ENCODE assay signal across 9 cellular contexts in genomic region chr19:12784394-12784870, GRCh38. TPM values are rescaled to one million over a fixed set of nuclear protein-coding genes. Genes with fewer than 3 reads are reported as not detected.
A peak's percentile ranks its signal among the peaks of the same experiment; 100 is the strongest.
DNase-seq lines count a peak whose midpoint lies in the region; ATAC-seq and TF ChIP-seq lines count a peak whose summit lies in the region.
"Had no signal": no experiment of that assay in that cellular context is flagged by ENCODE, and none has a peak within 500 bp of the region (broad histone marks: within the 10 kb centered on the region; RNA-seq: fewer than 3 reads in every experiment).

No MANE protein-coding gene starts in this region.

- H3K9me3 Mint-ChIP-seq in Calu3 (ENCODE audit: low read depth, unreplicated experiment) (no peaks in the 10 kb centered on the region), endodermal cell (no peaks in the 10 kb centered on the region)

- no peak overlapping the region for H3K9ac ChIP-seq in endodermal cell (ENCODE audit: extremely low read depth, low read length, poor library complexity, severe bottlenecking)

- DNase-seq in Calu3 (peak; percentile 5), OCI-M1 (lab: John Stamatoyannopoulos, UW) (peak; percentile 78), endodermal cell (no peak), psoas muscle (no peak), kidney tubule cell (ENCODE audit: low spot score) (no peak), HuH-7.5 (ENCODE audit: low spot score) (no peak), aorta (no peak)
- DNase-seq: NCI-H510A had no signal

- no peak overlapping the region for H3K4me3 ChIP-seq in endodermal cell (ENCODE audit: low read length)
- no peak overlapping the region for H3K4me3 ChIP-seq in psoas muscle
- H3K4me3 ChIP-seq in aorta (ENCODE audit: low read length in 2 of 2), result no peak overlapping the region

- H3K36me3 Mint-ChIP-seq in Calu3 (ENCODE audit: insufficient read depth, unreplicated experiment) (peaks cover 26% of the 10 kb centered on the region), endodermal cell (ENCODE audit: low read depth) (no peaks in the 10 kb centered on the region)

- 95% methylated on average over 4 to 10 of the region's 10 CpGs for WGBS in endodermal cell (ENCODE audit: insufficient coverage in 1 of 2, insufficient read length in 1 of 2), 2 experiments
- 64 to 67% (median 66%) methylated on average over 10 of the region's 10 CpGs for WGBS in psoas muscle, 3 donors
- WGBS in aorta, 2 donors, result 53 to 57% methylated on average over 10 of the region's 10 CpGs

- H3K36me3 ChIP-seq in endodermal cell (ENCODE audit: control insufficient read depth, insufficient read depth, low read length) (no peaks in the 10 kb centered on the region), psoas muscle (ENCODE audit: insufficient read depth in 1 of 2, low read depth in 1 of 2) (no peaks in the 10 kb centered on the region), aorta (ENCODE audit: control insufficient read depth in 1 of 2, insufficient read depth in 2 of 2, low read length in 1 of 2) (no peaks in the 10 kb centered on the region)

- H3K9me3 ChIP-seq in endodermal cell (ENCODE audit: control insufficient read depth, low read length), result no peaks in the 10 kb centered on the region
- no peaks in the 10 kb centered on the region for H3K9me3 ChIP-seq in psoas muscle
- H3K9me3 ChIP-seq in aorta (ENCODE audit: control insufficient read depth, low read length), result no peaks in the 10 kb centered on the region

- TF ChIP-seq CTCF in Calu3 (IDR thresholded peaks at IDR 0.05; ENCODE audit: unreplicated experiment), result no peak
- no peak for TF ChIP-seq CTCF in endodermal cell (conservative IDR thresholded peaks at IDR 0.05)
- no peak for TF ChIP-seq CTCF in psoas muscle (IDR thresholded peaks at IDR 0.05)

- ATAC-seq in psoas muscle (no peak), aorta (ENCODE audit: low FRiP score) (no peak), GM18907 (IDR thresholded peaks at IDR 0.05; ENCODE audit: unreplicated experiment) (no peak)

- intact Hi-C loops in Calu3 (cut with micrococcal nuclease; ENCODE audit: unreplicated experiment), result no loop called here
- intact Hi-C loops in psoas muscle (cut with DNase I), result no loop called here
- intact Hi-C loops in aorta (cut with DNase I), result no loop called here

- H3K27me3 ChIP-seq in endodermal cell (ENCODE audit: control insufficient read depth, insufficient read depth, low read length, poor library complexity, severe bottlenecking), result no peaks in the 10 kb centered on the region
- no peaks in the 10 kb centered on the region for H3K27me3 ChIP-seq in psoas muscle (ENCODE audit: insufficient read depth in 3 of 3, low read length in 2 of 3)
- no peaks in the 10 kb centered on the region for H3K27me3 ChIP-seq in aorta (ENCODE audit: control insufficient read depth in 1 of 2, insufficient read depth in 2 of 2, low read length in 1 of 2)

- CTCF ChIA-PET in Calu3 (lab: Charles Lee), result no interaction called here

- H3K4me1 ChIP-seq in endodermal cell (ENCODE audit: control insufficient read depth, insufficient read depth, low read length) (peaks cover 11% of the 10 kb centered on the region), psoas muscle (peaks cover 36% of the 10 kb centered on the region), aorta (ENCODE audit: control insufficient read depth in 1 of 2, insufficient read depth in 2 of 2, low read length in 2 of 2) (no peaks in the 10 kb centered on the region)

- TSS peak; percentile 24 for BruUV-seq in Calu3 (replicated peaks; lab: Mats Ljungman, UMichigan)

- H3K27ac ChIP-seq in endodermal cell (ENCODE audit: low read depth, low read length) (peak overlapping the region; percentile 41), psoas muscle (peak overlapping the region; percentile 82), aorta (ENCODE audit: low read depth in 1 of 2, low read length in 2 of 2) (peak overlapping the region in 1 of 2 donors; percentile 93)

- no peaks in the 10 kb centered on the region for H3K27me3 Mint-ChIP-seq in Calu3 (ENCODE audit: unreplicated experiment)
- H3K27me3 Mint-ChIP-seq in endodermal cell (ENCODE audit: insufficient read depth), result no peaks in the 10 kb centered on the region

- H3K4me1 Mint-ChIP-seq in Calu3 (ENCODE audit: low read depth, unreplicated experiment) (peaks cover 14% of the 10 kb centered on the region), endodermal cell (peaks cover 17% of the 10 kb centered on the region)

- H3K27ac Mint-ChIP-seq in Calu3 (ENCODE audit: unreplicated experiment) (no peak overlapping the region), endodermal cell (no peak overlapping the region)

- H3K4me3 Mint-ChIP-seq in Calu3 (ENCODE audit: low read depth, unreplicated experiment) (no peak overlapping the region), endodermal cell (no peak overlapping the region)

RNA-seq across cellular contexts. Expression of gene JUNB, which starts 6.9 kb away (rescaled TPM):
- total RNA-seq in Calu3 (2022) (113 and 116 TPM in 2 replicates), endodermal cell (1 to 10 TPM; 6.7 to 7.2 TPM), psoas muscle (100 to 1,000 TPM in 2 of 4 donors, 10 to 100 TPM in 2; 29.2 to 217 (median 73.6) TPM), aorta (100 to 1,000 TPM; 250 to 609 TPM)
- polyA plus RNA-seq in endodermal cell (2013, experiment 1 of 2), result 7.7 TPM
- polyA plus RNA-seq in endodermal cell (2013, experiment 2 of 2), result 9.9 TPM
- polyA plus RNA-seq in psoas muscle (100 to 1,000 TPM in 1 of 3 donors, 10 to 100 TPM in 2; 25.1 to 145 (median 31.9) TPM), aorta (100 to 1,000 TPM in 1 of 2 donors, 10 to 100 TPM in 1; 97.0 to 623 TPM)

RNA-seq across cellular contexts. Expression of gene HOOK2, which starts 9.1 kb away (rescaled TPM):
- 69.0 and 70.7 TPM in 2 replicates for total RNA-seq in Calu3 (2022)
- total RNA-seq in endodermal cell, result 100 to 1,000 TPM in 1 of 2 donors, 10 to 100 TPM in 1; 82.1 to 103 TPM
- 28.9 TPM for polyA plus RNA-seq in endodermal cell (2013, experiment 1 of 2)
- polyA plus RNA-seq in endodermal cell (2013, experiment 2 of 2), result 23.8 TPM
- 10 to 100 TPM; 20.3 to 33.0 (median 23.8) TPM for total RNA-seq in psoas muscle
- polyA plus RNA-seq in psoas muscle, result 10 to 100 TPM; 11.3 to 21.7 (median 19.0) TPM
- 10 to 100 TPM; 28.5 to 45.5 TPM for total RNA-seq in aorta
- polyA plus RNA-seq in aorta, result 10 to 100 TPM; 14.4 to 92.5 TPM

RNA-seq across cellular contexts. Expression of gene PRDX2, which starts 17.2 kb away (rescaled TPM):
- total RNA-seq in Calu3 (2022), result 121 and 135 TPM in 2 replicates
- total RNA-seq in endodermal cell, result 100 to 1,000 TPM; 429 to 507 TPM
- polyA plus RNA-seq in endodermal cell (2013, experiment 1 of 2), result 440 TPM
- polyA plus RNA-seq in endodermal cell (2013, experiment 2 of 2), result 394 TPM
- total RNA-seq in psoas muscle, result 100 to 1,000 TPM; 273 to 419 (median 370) TPM
- 100 to 1,000 TPM; 329 to 535 (median 396) TPM for polyA plus RNA-seq in psoas muscle
- 100 to 1,000 TPM in 1 of 2 donors, 10 to 100 TPM in 1; 90.5 to 118 TPM for total RNA-seq in aorta
- 100 to 1,000 TPM; 151 to 202 TPM for polyA plus RNA-seq in aorta

RNA-seq across cellular contexts. Expression of gene THSD8, which starts 17.4 kb away (rescaled TPM):
- total RNA-seq in Calu3 (2022) (14.0 and 16.1 TPM in 2 replicates), endodermal cell (10 to 100 TPM; 34.4 to 57.4 TPM), psoas muscle (1 to 10 TPM in 3 of 4 donors, under 1 TPM in 1; 0.92 to 3.2 (median 2.0) TPM), aorta (1 to 10 TPM in 1 of 2 donors, not detected in 1; 1.2 TPM)
- polyA plus RNA-seq in endodermal cell (2013, experiment 1 of 2), result 12.7 TPM
- polyA plus RNA-seq in endodermal cell (2013, experiment 2 of 2), result 17.6 TPM
- polyA plus RNA-seq in psoas muscle (1 to 10 TPM; 1.9 to 2.5 (median 2.0) TPM), aorta (1 to 10 TPM in 1 of 2 donors, not detected in 1; 2.5 TPM)

RNA-seq across cellular contexts. Expression of gene RNASEH2A, which starts 22.0 kb away (rescaled TPM):
- total RNA-seq in Calu3 (2022) (30.6 and 41.6 TPM in 2 replicates), endodermal cell (10 to 100 TPM; 51.0 to 97.1 TPM), psoas muscle (1 to 10 TPM; 2.4 to 5.0 (median 3.0) TPM), aorta (1 to 10 TPM; 2.9 to 7.2 TPM)
- 68.6 TPM for polyA plus RNA-seq in endodermal cell (2013, experiment 1 of 2)
- polyA plus RNA-seq in endodermal cell (2013, experiment 2 of 2), result 58.0 TPM
- polyA plus RNA-seq in psoas muscle (1 to 10 TPM; 3.6 to 9.0 (median 8.6) TPM), aorta (1 to 10 TPM; 1.6 to 3.3 TPM)

Comparison
In these comparisons a context has a peak if more than half of its experiments do, and no peak if none do; other contexts are left out.
1. DNase-seq: peak in Calu3 (single experiment) and OCI-M1 (single experiment); none in endodermal cell (single experiment), psoas muscle (0 of 2), kidney tubule cell (single experiment), HuH-7.5 (single experiment) and aorta (0 of 2).